Comparison of ENCODE assay signal across 17 cellular contexts in the genomic region with DNA sequence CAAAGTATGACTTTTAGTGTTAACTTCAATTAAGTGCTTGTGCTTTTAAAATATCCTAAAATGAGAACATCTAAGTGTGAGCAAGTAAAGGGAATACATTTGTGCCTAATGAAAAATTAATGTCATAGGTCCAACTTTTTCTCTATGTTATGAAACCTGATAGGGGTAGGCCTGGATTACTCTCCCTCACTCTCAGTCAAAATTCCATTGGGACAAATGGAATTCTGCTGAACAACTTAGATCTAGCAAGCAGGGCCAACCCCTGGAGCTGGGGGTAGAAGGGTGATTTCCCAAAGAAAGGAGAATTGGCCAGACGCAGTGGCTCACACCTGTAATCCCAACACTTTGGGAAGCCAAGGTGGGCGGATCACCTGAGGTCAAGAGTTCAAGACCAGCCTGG.
"Had no signal": no experiment of that assay in that cellular context is flagged by ENCODE, and none has a peak within 500 bp of the region (broad histone marks: within the 10 kb centered on the region; RNA-seq: fewer than 3 reads in every experiment).

No MANE protein-coding gene starts in this region.

- H3K27ac Mint-ChIP-seq: activated CD8-positive, alpha-beta T cell treated with anti-CD3 and anti-CD28 coated beads, Interleukin-2, amount 10 ng/mL, durations not matched to agents 7 days and 5 days; activated naive CD8-positive, alpha-beta T cell; endodermal cell had no signal

- H3K27me3 ChIP-seq: breast epithelium, pancreas, sigmoid colon, stomach, testis had no signal

- H3K36me3 ChIP-seq: breast epithelium, pancreas, sigmoid colon, stomach had no signal

- H3K4me3 Mint-ChIP-seq: activated CD8-positive, alpha-beta T cell treated with anti-CD3 and anti-CD28 coated beads, Interleukin-2, amount 10 ng/mL, durations not matched to agents 7 days and 5 days; activated naive CD8-positive, alpha-beta T cell; endodermal cell had no signal

- H3K4me3 ChIP-seq: breast epithelium, dorsolateral prefrontal cortex, pancreas, sigmoid colon, stomach, testis had no signal

- DNase-seq: activated CD4-positive, alpha-beta T cell treated with anti-CD3 and anti-CD28 coated beads for 48 hours; activated CD8-positive, alpha-beta memory T cell treated with anti-CD3 and anti-CD28 coated beads, Interleukin-2, amount 50 U/mL, for 4 hours; activated CD8-positive, alpha-beta T cell treated with anti-CD3 and anti-CD28 coated beads, Interleukin-2, amount 10 ng/mL, durations not matched to agents 7 days and 5 days; activated gamma-delta T cell treated with Interleukin-2 at 50 U/mL for 16 hours; amygdala; dorsolateral prefrontal cortex; endodermal cell; glutamatergic neuron; pancreas; sigmoid colon; stimulated activated CD4-positive, alpha-beta T cell treated with anti-CD3 and anti-CD28 coated beads, Interleukin-12 subunit alpha, Interleukin-12 subunit beta, amount 100 ng/mL, for 4 hours; stimulated activated CD4-positive, alpha-beta T cell treated with anti-CD3 and anti-CD28 coated beads, Interleukin-2, amount 100 ng/mL, for 24 hours; stomach; T-helper 2 cell; testis had no signal

- H3K4me1 ChIP-seq: breast epithelium, pancreas, testis had no signal

- ATAC-seq: activated CD8-positive, alpha-beta T cell treated with anti-CD3 and anti-CD28 coated beads, Interleukin-2, amount 10 ng/mL, durations not matched to agents 7 days and 5 days; pancreas had no signal

- H3K27ac ChIP-seq: breast epithelium, pancreas, sigmoid colon, stomach had no signal

- H3K9me3 ChIP-seq: breast epithelium, pancreas, sigmoid colon, testis had no signal
